ENCODE assay signal across 8 cellular contexts in genomic region chr5:126599971-126600630, GRCh38. TPM values are rescaled to one million over a fixed set of nuclear protein-coding genes. Genes with fewer than 3 reads are reported as not detected.
DNase-seq lines count a peak whose midpoint lies in the region; ATAC-seq, FAIRE-seq and TF ChIP-seq lines count a peak whose summit lies in the region.
"Not testable (repeated sequence)": the region's sequence is repeated elsewhere in the genome, so short reads cannot be mapped to it uniquely, and the experiment has no call there.

No MANE protein-coding gene starts in this region.

- H3K9me3 ChIP-seq in BLaER1, result peaks cover 11% of the 10 kb centered on the region
- H3K9me3 ChIP-seq in SK-N-SH; endothelial cell of umbilical vein (replicated peaks; ENCODE audit: control insufficient read depth, insufficient read depth, low read length); keratinocyte (ENCODE audit: control insufficient read depth, low read depth, low read length); neural cell (ENCODE audit: low read length); stomach: not testable (repeated sequence)

- H3K79me2 ChIP-seq in SK-N-SH (ENCODE audit: insufficient read depth) (peaks cover 44% of the 10 kb centered on the region), endothelial cell of umbilical vein (ENCODE audit: control insufficient read depth, insufficient read depth, low read length) (peaks cover 36% of the 10 kb centered on the region), keratinocyte (ENCODE audit: control insufficient read depth, insufficient read depth, low read length) (peaks cover 39% of the 10 kb centered on the region), neural cell (replicated peaks; ENCODE audit: insufficient read depth, low read length) (peaks cover 29% of the 10 kb centered on the region)

- FAIRE-seq in endothelial cell of umbilical vein (lab: Jason Lieb, UNC); keratinocyte (lab: Jason Lieb, UNC): not testable (repeated sequence)

- H3K9ac ChIP-seq in BLaER1; SK-N-SH; endothelial cell of umbilical vein (replicated peaks; ENCODE audit: extremely low read depth, insufficient read depth, low read length): not testable (repeated sequence)
- H3K9ac ChIP-seq in keratinocyte (ENCODE audit: control insufficient read depth, extremely low read depth, insufficient read depth, low read length), result peak overlapping the region; percentile 47
- peak overlapping the region; percentile 96 for H3K9ac ChIP-seq in neural cell (ENCODE audit: low read length)

- intact Hi-C loops in endothelial cell of umbilical vein (cut with micrococcal nuclease), result loop anchor here (1.0 kb wide), 2 partner anchors 56 to 177 kb away; partner anchors contain the start of gene LMNB1
- intact Hi-C loops in stomach (cut with DNase I; ENCODE audit: low total_unique reads), result not testable (repeated sequence)

- peak overlapping the region; percentile 97 for H3K27ac Mint-ChIP-seq in activated naive CD8-positive, alpha-beta T cell treated with anti-CD3 and anti-CD28 coated beads, Interleukin-2, amount 50 U/mL, for 24 hours

- peak; percentile 52 for DNase-seq in HuH-7 (ENCODE audit: low spot score)
- DNase-seq in SK-N-SH; activated naive CD8-positive, alpha-beta T cell treated with anti-CD3 and anti-CD28 coated beads, Interleukin-2, amount 50 U/mL, for 24 hours; endothelial cell of umbilical vein (ENCODE audit: low read depth, low spot score); keratinocyte (ENCODE audit: low read depth, low spot score): not testable (repeated sequence)
- peak; percentile 45 for DNase-seq in stomach

- peaks cover 19% of the 10 kb centered on the region for H3K36me3 Mint-ChIP-seq in activated naive CD8-positive, alpha-beta T cell treated with anti-CD3 and anti-CD28 coated beads, Interleukin-2, amount 50 U/mL, for 24 hours (ENCODE audit: low read depth)

- 77% methylated on average over 15 of the region's 15 CpGs for WGBS in SK-N-SH (ENCODE audit: low lambda C conversion rate)
- WGBS in stomach, 5 donors, result 52 to 59% (median 53%) methylated on average over 15 of the region's 15 CpGs

- H3F3A ChIP-seq in SK-N-SH (replicated peaks; ENCODE audit: insufficient read depth); neural cell (ENCODE audit: insufficient read depth, low read length, poor library complexity, severe bottlenecking): not testable (repeated sequence)

- not testable (repeated sequence) for H3K27ac ChIP-seq in BLaER1; endothelial cell of umbilical vein (ENCODE audit: insufficient read depth, low read depth, low read length)
- H3K27ac ChIP-seq in SK-N-SH (ENCODE audit: low read depth in 2 of 2, low read length in 1 of 2) (peak overlapping the region; percentile 53 to 81; a peak in 3 of 4 replicates), keratinocyte (ENCODE audit: control insufficient read depth, insufficient read depth, low read length) (peak overlapping the region; percentile 86), neural cell (ENCODE audit: low read length) (peak overlapping the region; percentile 49), stomach (peak overlapping the region; percentile 81 to 92 (median 90))

- not testable (repeated sequence) for ATAC-seq in activated naive CD8-positive, alpha-beta T cell treated with anti-CD3 and anti-CD28 coated beads, Interleukin-2, amount 50 U/mL, for 24 hours

- H3K36me3 ChIP-seq in BLaER1, result peaks cover 18% of the 10 kb centered on the region
- H3K36me3 ChIP-seq in SK-N-SH (replicated peaks in 1 of 2; ENCODE audit: control insufficient read depth in 1 of 2, insufficient read depth in 2 of 2, low read length in 1 of 2), result peaks cover 13 to 20% of the 10 kb centered on the region in 2 experiments
- H3K36me3 ChIP-seq in endothelial cell of umbilical vein (ENCODE audit: control insufficient read depth in 2 of 2, extremely low read depth in 1 of 2, insufficient read depth in 2 of 2, low read length in 2 of 2); keratinocyte (ENCODE audit: control insufficient read depth in 2 of 2, extremely low read depth in 1 of 2, insufficient read depth in 2 of 2, low read length in 2 of 2); neural cell (ENCODE audit: insufficient read depth, low read length): not testable (repeated sequence)
- peaks cover 15 to 19% (median 17%) of the 10 kb centered on the region in 4 donors for H3K36me3 ChIP-seq in stomach

- CTCF ChIA-PET in SK-N-SH (lab: Yijun Ruan, JAX) (interaction anchor here (0.6 to 3.0 kb wide), 22 partner anchors 9 to 1023 kb away, joined by 3 to 28 read pairs (median 5); no protein-coding TSS in a partner anchor), endothelial cell of umbilical vein (lab: Charles Lee) (interaction anchor here (1.0 to 2.0 kb wide), 15 partner anchors 7 to 893 kb away, joined by 3 to 13 read pairs (median 5); partner anchors contain the start of gene LMNB1)

- not testable (repeated sequence) for H3K9me2 ChIP-seq in SK-N-SH; neural cell (ENCODE audit: insufficient read depth, low read length)

- not testable (repeated sequence) for H3K27me3 Mint-ChIP-seq in activated naive CD8-positive, alpha-beta T cell treated with anti-CD3 and anti-CD28 coated beads, Interleukin-2, amount 50 U/mL, for 24 hours

- H2AFZ ChIP-seq in SK-N-SH (ENCODE audit: low read depth) (peak overlapping the region; percentile 96), endothelial cell of umbilical vein (ENCODE audit: low read depth, low read length) (peak overlapping the region; percentile 85), keratinocyte (ENCODE audit: control insufficient read depth, low read length) (peak overlapping the region; percentile 91), neural cell (ENCODE audit: low read depth, low read length) (peak overlapping the region; percentile 87)

- peaks cover 28% of the 10 kb centered on the region for H4K20me1 ChIP-seq in BLaER1
- peaks cover 12% of the 10 kb centered on the region for H4K20me1 ChIP-seq in SK-N-SH (ENCODE audit: insufficient read depth)
- not testable (repeated sequence) for H4K20me1 ChIP-seq in endothelial cell of umbilical vein (replicated peaks; ENCODE audit: control insufficient read depth, extremely low read depth, insufficient read depth, low read length); keratinocyte (ENCODE audit: control insufficient read depth, extremely low read depth, insufficient read depth, low read length); neural cell (ENCODE audit: insufficient read depth)

- POLR2A ChIA-PET in SK-N-SH (lab: Yijun Ruan, JAX); endothelial cell of umbilical vein (lab: Charles Lee): not testable (repeated sequence)

- H3K9me1 ChIP-seq in endothelial cell of umbilical vein (replicated peaks; ENCODE audit: control insufficient read depth, extremely low read depth, insufficient read depth, low read length); keratinocyte (ENCODE audit: control insufficient read depth, extremely low read depth, insufficient read depth, low read length): not testable (repeated sequence)

- peaks cover 12% of the 10 kb centered on the region for H3K27me3 ChIP-seq in BLaER1
- H3K27me3 ChIP-seq in SK-N-SH (ENCODE audit: insufficient read depth); endothelial cell of umbilical vein (ENCODE audit: control insufficient read depth in 2 of 2, insufficient read depth in 2 of 2, low read length in 2 of 2); keratinocyte (ENCODE audit: control insufficient read depth, extremely low read depth, insufficient read depth, low read length); neural cell (ENCODE audit: insufficient read depth, low read depth, low read length); stomach: not testable (repeated sequence)

- H3K4me3 ChIP-seq in BLaER1, result peak overlapping the region; percentile 92
- peak overlapping the region; percentile 81 to 82; a peak in 3 of 4 replicates for H3K4me3 ChIP-seq in SK-N-SH (ENCODE audit: low read depth in 2 of 2, low read length in 1 of 2)
- not testable (repeated sequence) for H3K4me3 ChIP-seq in endothelial cell of umbilical vein (replicated peaks in 1 of 3; ENCODE audit: insufficient read depth in 1 of 3, low read depth in 1 of 3, low read length in 3 of 3)
- peak overlapping the region; percentile 98 to 99 (median 99) for H3K4me3 ChIP-seq in keratinocyte (ENCODE audit: control insufficient read depth in 2 of 3, extremely low read depth in 1 of 3, insufficient read depth in 2 of 3, low read depth in 1 of 3, low read length in 3 of 3)
- H3K4me3 ChIP-seq in neural cell (ENCODE audit: low read length), result peak overlapping the region; percentile 81
- H3K4me3 ChIP-seq in stomach, result peak overlapping the region; percentile 74 to 100 (median 88)

- peaks cover 40% of the 10 kb centered on the region for H3K4me1 Mint-ChIP-seq in activated naive CD8-positive, alpha-beta T cell treated with anti-CD3 and anti-CD28 coated beads, Interleukin-2, amount 50 U/mL, for 24 hours

- TSS peak; percentile 13 for BruUV-seq in endothelial cell of umbilical vein (replicated peaks; lab: Mats Ljungman, UMichigan)

- not testable (repeated sequence) for TF ChIP-seq POLR2A in endothelial cell of umbilical vein (IDR thresholded peaks at IDR 0.05; ENCODE audit: low read depth, low read length); stomach (IDR thresholded peaks at IDR 0.05)

- dilution Hi-C loops in endothelial cell of umbilical vein (cut with MboI; ENCODE audit: extremely low pct_ligation_motif_present, low sequenced_read_pairs); keratinocyte (cut with MboI; ENCODE audit: extremely low pct_ligation_motif_present, low sequenced_read_pairs): not testable (repeated sequence)

- H3K4me3 Mint-ChIP-seq in activated naive CD8-positive, alpha-beta T cell treated with anti-CD3 and anti-CD28 coated beads, Interleukin-2, amount 50 U/mL, for 24 hours, result peak overlapping the region; percentile 96

- not testable (repeated sequence) for H3K4me2 ChIP-seq in BLaER1; endothelial cell of umbilical vein (ENCODE audit: insufficient read depth, low read length); neural cell (ENCODE audit: low read length)
- H3K4me2 ChIP-seq in SK-N-SH, result peak overlapping the region; percentile 94; the same call in 1 of the 2 replicates
- H3K4me2 ChIP-seq in keratinocyte (ENCODE audit: control insufficient read depth, extremely low read depth, insufficient read depth, low read depth, low read length), result peak overlapping the region; percentile 82

- TF ChIP-seq CTCF in SK-N-SH (IDR thresholded peaks at IDR 0.05); endothelial cell of umbilical vein (IDR thresholded peaks at IDR 0.05; ENCODE audit: extremely low read depth in 1 of 2, insufficient read depth in 1 of 2, low read depth in 1 of 2, low read length in 2 of 2); keratinocyte (optimal IDR thresholded peaks at IDR 0.05 in 1 of 3, IDR thresholded peaks at IDR 0.05 in 1 of 3, conservative IDR thresholded peaks at IDR 0.05 in 1 of 3; ENCODE audit: extremely low read depth in 1 of 3, insufficient read depth in 2 of 3, low read length in 3 of 3); neural cell (IDR thresholded peaks at IDR 0.05; ENCODE audit: poor library complexity, severe bottlenecking); stomach (IDR thresholded peaks at IDR 0.05): not testable (repeated sequence)

- TF ChIP-seq RAD21 in SK-N-SH (IDR thresholded peaks at IDR 0.05; ENCODE audit: low read length); neural cell (conservative IDR thresholded peaks at IDR 0.05): not testable (repeated sequence)

- H3K4me1 ChIP-seq in BLaER1, result peaks cover 16% of the 10 kb centered on the region
- H3K4me1 ChIP-seq in SK-N-SH (ENCODE audit: control insufficient read depth in 1 of 2, insufficient read depth in 2 of 2, low read depth in 1 of 2, low read length in 1 of 2), result not testable (repeated sequence)
- H3K4me1 ChIP-seq in endothelial cell of umbilical vein (ENCODE audit: control insufficient read depth, extremely low read depth, insufficient read depth, low read length), result peaks cover 19% of the 10 kb centered on the region
- H3K4me1 ChIP-seq in keratinocyte (ENCODE audit: control insufficient read depth, extremely low read depth, insufficient read depth, low read length), result peaks cover 29% of the 10 kb centered on the region
- peaks cover 10 to 48% (median 43%) of the 10 kb centered on the region in 4 donors for H3K4me1 ChIP-seq in stomach

- not testable (repeated sequence) for TF ChIP-seq EP300 in SK-N-SH (IDR thresholded peaks at IDR 0.05; ENCODE audit: borderline replicate concordance in 1 of 2, low read depth in 1 of 2, low read length in 1 of 2); neural cell (conservative IDR thresholded peaks at IDR 0.05; ENCODE audit: poor library complexity, severe bottlenecking); stomach (IDR thresholded peaks at IDR 0.05)

- not testable (repeated sequence) for H3K9me3 Mint-ChIP-seq in activated naive CD8-positive, alpha-beta T cell treated with anti-CD3 and anti-CD28 coated beads, Interleukin-2, amount 50 U/mL, for 24 hours

RNA-seq across cellular contexts. Expression of gene PHAX, which starts 0.6 kb away (rescaled TPM):
- polyA plus RNA-seq in SK-N-SH (2012; rRNA removed) (25.1 and 27.4 TPM in 2 replicates), endothelial cell of umbilical vein (22.6 and 33.0 TPM in 2 replicates), keratinocyte (42.7 to 86.4 TPM (median 63.0 TPM) in 3 replicates), neural cell (36.7 and 42.3 TPM in 2 replicates), stomach (10 to 100 TPM; 14.4 to 18.8 (median 15.4) TPM)
- polyA plus RNA-seq in SK-N-SH (2012; cell fraction: cytosol; rRNA removed), result 35.8 and 43.2 TPM in 2 replicates
- polyA plus RNA-seq in SK-N-SH (2012; cell fraction: nucleus; rRNA removed), result 7.1 and 10.2 TPM in 2 replicates
- total RNA-seq in endothelial cell of umbilical vein (48.2 and 51.2 TPM in 2 replicates), stomach (100 to 1,000 TPM in 2 of 5 donors, 10 to 100 TPM in 3; 26.6 to 246 (median 61.1) TPM)
- 48.6 and 51.4 TPM in 2 replicates for polyA plus RNA-seq in endothelial cell of umbilical vein (2011; cell fraction: cytosol; rRNA removed)
- 18.0 and 27.0 TPM in 2 replicates for polyA plus RNA-seq in endothelial cell of umbilical vein (2011; cell fraction: nucleus; rRNA removed)
- polyA plus RNA-seq in endothelial cell of umbilical vein (2012), result 42.9 and 75.7 TPM in 2 replicates
- polyA minus RNA-seq in endothelial cell of umbilical vein (32.4 and 51.4 TPM in 2 replicates), keratinocyte (20.5 to 46.3 TPM (median 24.6 TPM) in 3 replicates), neural cell (87.6 and 93.7 TPM in 2 replicates)
- 18.8 TPM for polyA minus RNA-seq in endothelial cell of umbilical vein (2011; cell fraction: cytosol; rRNA and poly(A)+ RNA removed)
- polyA minus RNA-seq in endothelial cell of umbilical vein (2011; cell fraction: nucleus; rRNA and poly(A)+ RNA removed), result 22.7 and 23.3 TPM in 2 replicates
- 109 TPM for polyA plus RNA-seq in keratinocyte (2011; ENCODE audit: low read depth)
- polyA plus RNA-seq in keratinocyte (2011; cell fraction: cytosol; rRNA removed), result 49.1 and 58.3 TPM in 2 replicates
- 39.8 and 66.1 TPM in 2 replicates for polyA plus RNA-seq in keratinocyte (2011; cell fraction: nucleus; rRNA removed)
- 56.2 and 59.9 TPM in 2 replicates for polyA plus RNA-seq in keratinocyte (2012; ENCODE audit: low replicate concordance)
- 25.1 TPM for polyA minus RNA-seq in keratinocyte (2011; cell fraction: cytosol; rRNA and poly(A)+ RNA removed)
- polyA minus RNA-seq in keratinocyte (2011; cell fraction: nucleus; rRNA and poly(A)+ RNA removed), result 31.2 and 43.5 TPM in 2 replicates

RNA-seq across cellular contexts. Expression of gene ALDH7A1, which starts 5.1 kb away (rescaled TPM):
- 44.5 and 55.6 TPM in 2 replicates for polyA plus RNA-seq in SK-N-SH (2012; rRNA removed)
- 54.4 and 58.8 TPM in 2 replicates for polyA plus RNA-seq in SK-N-SH (2012; cell fraction: cytosol; rRNA removed)
- 14.5 and 34.8 TPM in 2 replicates for polyA plus RNA-seq in SK-N-SH (2012; cell fraction: nucleus; rRNA removed)
- 75.7 and 103 TPM in 2 replicates for total RNA-seq in endothelial cell of umbilical vein
- 30.1 and 43.6 TPM in 2 replicates for polyA plus RNA-seq in endothelial cell of umbilical vein
- 62.3 and 63.8 TPM in 2 replicates for polyA plus RNA-seq in endothelial cell of umbilical vein (2011; cell fraction: cytosol; rRNA removed)
- 51.9 and 72.1 TPM in 2 replicates for polyA plus RNA-seq in endothelial cell of umbilical vein (2011; cell fraction: nucleus; rRNA removed)
- 115 and 118 TPM in 2 replicates for polyA plus RNA-seq in endothelial cell of umbilical vein (2012)
- 79.1 and 82.5 TPM in 2 replicates for polyA minus RNA-seq in endothelial cell of umbilical vein
- 30.6 TPM for polyA minus RNA-seq in endothelial cell of umbilical vein (2011; cell fraction: cytosol; rRNA and poly(A)+ RNA removed)
- polyA minus RNA-seq in endothelial cell of umbilical vein (2011; cell fraction: nucleus; rRNA and poly(A)+ RNA removed), result 38.9 and 44.6 TPM in 2 replicates
- polyA plus RNA-seq in keratinocyte, result 116 to 183 TPM (median 130 TPM) in 3 replicates
- polyA plus RNA-seq in keratinocyte (2011; ENCODE audit: low read depth), result 164 TPM
- polyA plus RNA-seq in keratinocyte (2011; cell fraction: cytosol; rRNA removed), result 93.3 and 101 TPM in 2 replicates
- 104 and 126 TPM in 2 replicates for polyA plus RNA-seq in keratinocyte (2011; cell fraction: nucleus; rRNA removed)
- polyA plus RNA-seq in keratinocyte (2012; ENCODE audit: low replicate concordance), result 86.3 and 147 TPM in 2 replicates
- 56.5 to 107 TPM (median 75.8 TPM) in 3 replicates for polyA minus RNA-seq in keratinocyte
- polyA minus RNA-seq in keratinocyte (2011; cell fraction: cytosol; rRNA and poly(A)+ RNA removed), result 40.9 TPM
- 35.5 and 73.5 TPM in 2 replicates for polyA minus RNA-seq in keratinocyte (2011; cell fraction: nucleus; rRNA and poly(A)+ RNA removed)
- 23.4 and 26.4 TPM in 2 replicates for polyA plus RNA-seq in neural cell
- 44.8 and 49.7 TPM in 2 replicates for polyA minus RNA-seq in neural cell
- 10 to 100 TPM in 4 of 5 donors, 1 to 10 TPM in 1; 4.9 to 55.6 (median 30.9) TPM for total RNA-seq in stomach
- polyA plus RNA-seq in stomach, result 10 to 100 TPM; 32.2 to 52.9 (median 32.9) TPM
